In the genomic region with DNA sequence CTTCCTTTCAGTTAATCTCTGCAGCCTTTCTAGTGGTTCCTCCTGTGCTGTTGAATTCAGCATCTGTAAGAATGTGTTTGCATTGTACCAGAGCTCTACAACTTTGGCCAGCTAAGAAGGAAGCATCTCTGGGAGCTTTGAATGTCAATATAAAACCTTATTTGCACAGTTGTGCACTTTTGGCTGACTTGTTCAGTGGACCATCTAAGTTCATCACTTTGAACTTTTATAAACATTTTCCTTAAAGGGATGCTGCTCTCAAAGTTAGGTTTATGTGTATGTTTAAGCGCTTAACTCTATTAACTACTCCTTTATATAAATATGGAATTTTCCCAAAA, we compare ENCODE assay signal across 16 cellular contexts. TPM values are rescaled to one million over a fixed set of nuclear protein-coding genes. Genes with fewer than 3 reads are reported as not detected.
DNase-seq lines count a peak whose midpoint lies in the region; FAIRE-seq and TF ChIP-seq lines count a peak whose summit lies in the region.
"Had no signal": no experiment of that assay in that cellular context is flagged by ENCODE, and none has a peak within 500 bp of the region (broad histone marks: within the 10 kb centered on the region; RNA-seq: fewer than 3 reads in every experiment).

No MANE protein-coding gene starts in this region.

- H4K20me1 ChIP-seq in KMS-11 (ENCODE audit: insufficient read depth) (no peaks in the 10 kb centered on the region), endothelial cell of umbilical vein (replicated peaks; ENCODE audit: control insufficient read depth, extremely low read depth, insufficient read depth, low read length) (peaks cover 2% of the 10 kb centered on the region), hepatocyte (ENCODE audit: insufficient read depth, poor library complexity, severe bottlenecking) (peaks cover 4% of the 10 kb centered on the region)

- 86% methylated on average over 1 of the region's 1 CpG for WGBS in hepatocyte (ENCODE audit: low lambda C conversion rate, missing lambda C conversion rate)

- no peaks in the 10 kb centered on the region for H3K36me3 ChIP-seq in KMS-11 (ENCODE audit: insufficient read depth)
- H3K36me3 ChIP-seq in endothelial cell of umbilical vein (ENCODE audit: control insufficient read depth in 2 of 2, extremely low read depth in 1 of 2, insufficient read depth in 2 of 2, low read length in 2 of 2) = peaks cover 0 to 2% of the 10 kb centered on the region in 2 experiments
- H3K36me3 ChIP-seq in muscle layer of colon (ENCODE audit: insufficient read depth, low read length) = no peaks in the 10 kb centered on the region
- H3K36me3 ChIP-seq in hepatocyte (replicated peaks; ENCODE audit: insufficient read depth, low read depth) = no peaks in the 10 kb centered on the region
- peaks cover under 1% of the 10 kb centered on the region for H3K36me3 ChIP-seq in CD8-positive, alpha-beta memory T cell (ENCODE audit: insufficient read depth, low read length)

- DNase-seq in NCI-H82 (lab: John Stamatoyannopoulos, UW) (peak; percentile 33), NCI-H82 treated with DMSO at 0.1 percent for 48 hours (lab: John Stamatoyannopoulos, UW; ENCODE audit: unreplicated experiment) (no peak), endothelial cell of umbilical vein (ENCODE audit: low read depth, low spot score) (no peak), substantia nigra (lab: John Stamatoyannopoulos, UW) (no peak), hepatocyte (ENCODE audit: low spot score) (no peak)
- no peak for DNase-seq in CD8-positive, alpha-beta memory T cell
- DNase-seq: 8988T; DMS153; H9; Karpas-422; NCI-H2029 treated with DMSO at 0.1 percent for 48 hours; NCI-H524; NK-92 treated with Interleukin-12 subunit alpha and Interleukin-12 subunit beta, amount 100 ng/mL, for 24 hours had no signal

- intact Hi-C loops in endothelial cell of umbilical vein (cut with micrococcal nuclease) = no loop called here

- H3K27me3 Mint-ChIP-seq in CD8-positive, alpha-beta memory T cell = no peaks in the 10 kb centered on the region

- CTCF ChIA-PET in endothelial cell of umbilical vein (lab: Charles Lee) = interaction anchor here (1.2 to 1.3 kb wide), 2 partner anchors 21 to 104 kb away, joined by 5 to 8 read pairs; no protein-coding TSS in a partner anchor
- CTCF ChIA-PET in CD8-positive, alpha-beta memory T cell (lab: Charles Lee) = interaction anchor here (1.2 kb wide), 1 partner anchor 21 kb away, joined by 3 read pairs; no protein-coding TSS in a partner anchor

- H3K9me3 Mint-ChIP-seq in CD8-positive, alpha-beta memory T cell = no peaks in the 10 kb centered on the region
- H3K9me3 Mint-ChIP-seq: H9 had no signal

- TF ChIP-seq CTCF in KMS-11 (conservative IDR thresholded peaks at IDR 0.05; ENCODE audit: low read depth, low read length) = no peak
- no peak for TF ChIP-seq CTCF in endothelial cell of umbilical vein (IDR thresholded peaks at IDR 0.05; ENCODE audit: extremely low read depth in 1 of 2, insufficient read depth in 1 of 2, low read depth in 1 of 2, low read length in 2 of 2)
- TF ChIP-seq CTCF in hepatocyte (IDR thresholded peaks at IDR 0.05; ENCODE audit: poor library complexity) = no peak

- peak overlapping the region in 3 of 8 donors; percentile 21 to 64 (median 29) for H3K27ac Mint-ChIP-seq in CD8-positive, alpha-beta memory T cell
- H3K27ac Mint-ChIP-seq: H9 had no signal

- H3K4me3 ChIP-seq in KMS-11 (IDR thresholded peaks at IDR 0.05; ENCODE audit: insufficient read depth, low read depth, low read length) = no peak overlapping the region
- H3K4me3 ChIP-seq in endothelial cell of umbilical vein (replicated peaks in 1 of 3; ENCODE audit: insufficient read depth in 1 of 3, low read depth in 1 of 3, low read length in 3 of 3) = no peak overlapping the region
- no peak overlapping the region for H3K4me3 ChIP-seq in muscle layer of colon (ENCODE audit: low read depth in 1 of 2, low read length in 2 of 2)
- H3K4me3 ChIP-seq in hepatocyte = no peak overlapping the region
- no peak overlapping the region for H3K4me3 ChIP-seq in CD8-positive, alpha-beta memory T cell (ENCODE audit: low read length)
- H3K4me3 ChIP-seq: BLaER1 treated with 17β-estradiol and CSF1 and Interleukin-3, amounts not matched to agents 10 nM and 100 nM had no signal

- H3K4me2 ChIP-seq in KMS-11 (peak overlapping the region; percentile 21; the same call in 1 of the 2 replicates), endothelial cell of umbilical vein (ENCODE audit: insufficient read depth, low read length) (peak overlapping the region; percentile 32), hepatocyte (no peak overlapping the region)

- no peak overlapping the region for H3K4me3 Mint-ChIP-seq in CD8-positive, alpha-beta memory T cell
- H3K4me3 Mint-ChIP-seq: H9 had no signal

- H3K9me2 ChIP-seq in hepatocyte (replicated peaks; ENCODE audit: insufficient read depth) = no peaks in the 10 kb centered on the region

- peaks cover 0 to 23% (median 2%) of the 10 kb centered on the region in 3 donors for H3K36me3 Mint-ChIP-seq in CD8-positive, alpha-beta memory T cell

- no peak overlapping the region for H3K9ac ChIP-seq in KMS-11
- H3K9ac ChIP-seq in endothelial cell of umbilical vein (replicated peaks; ENCODE audit: extremely low read depth, insufficient read depth, low read length) = no peak overlapping the region
- H3K9ac ChIP-seq in muscle layer of colon (ENCODE audit: low read length) = no peak overlapping the region
- H3K9ac ChIP-seq: BLaER1 treated with 17β-estradiol and CSF1 and Interleukin-3, amounts not matched to agents 10 nM and 100 nM had no signal

- H3K27me3 ChIP-seq in KMS-11 (ENCODE audit: insufficient read depth, low read depth) = no peaks in the 10 kb centered on the region
- H3K27me3 ChIP-seq in endothelial cell of umbilical vein (ENCODE audit: control insufficient read depth in 2 of 2, insufficient read depth in 2 of 2, low read length in 2 of 2) = no peaks in the 10 kb centered on the region
- no peaks in the 10 kb centered on the region for H3K27me3 ChIP-seq in muscle layer of colon (ENCODE audit: control insufficient read depth in 1 of 2, insufficient read depth in 2 of 2, low read length in 2 of 2)
- H3K27me3 ChIP-seq in hepatocyte = no peaks in the 10 kb centered on the region
- H3K27me3 ChIP-seq in CD8-positive, alpha-beta memory T cell (ENCODE audit: insufficient read depth, low read length, poor library complexity, severe bottlenecking) = no peaks in the 10 kb centered on the region
- H3K27me3 ChIP-seq: BLaER1 treated with 17β-estradiol and CSF1 and Interleukin-3, amounts not matched to agents 10 nM and 100 nM had no signal

- H3K4me1 ChIP-seq in KMS-11 (ENCODE audit: low read depth, poor library complexity, severe bottlenecking) = peaks cover 43% of the 10 kb centered on the region
- peaks cover 23% of the 10 kb centered on the region for H3K4me1 ChIP-seq in endothelial cell of umbilical vein (ENCODE audit: control insufficient read depth, extremely low read depth, insufficient read depth, low read length)
- peaks cover 46% of the 10 kb centered on the region for H3K4me1 ChIP-seq in muscle layer of colon (ENCODE audit: insufficient read depth, low read length)
- peaks cover 11% of the 10 kb centered on the region for H3K4me1 ChIP-seq in hepatocyte (ENCODE audit: insufficient read depth)
- H3K4me1 ChIP-seq in CD8-positive, alpha-beta memory T cell (ENCODE audit: insufficient read depth, low read length) = peaks cover 7% of the 10 kb centered on the region

- H3K9me3 ChIP-seq in endothelial cell of umbilical vein (replicated peaks; ENCODE audit: control insufficient read depth, insufficient read depth, low read length) (no peaks in the 10 kb centered on the region), muscle layer of colon (ENCODE audit: low read length) (no peaks in the 10 kb centered on the region), hepatocyte (ENCODE audit: low read depth) (no peaks in the 10 kb centered on the region)
- no peaks in the 10 kb centered on the region for H3K9me3 ChIP-seq in CD8-positive, alpha-beta memory T cell (ENCODE audit: low read length)
- H3K9me3 ChIP-seq: BLaER1 treated with 17β-estradiol and CSF1 and Interleukin-3, amounts not matched to agents 10 nM and 100 nM had no signal

- dilution Hi-C loops in endothelial cell of umbilical vein (cut with MboI; ENCODE audit: extremely low pct_ligation_motif_present, low sequenced_read_pairs) = no loop called here

- H3K27ac ChIP-seq in KMS-11 (no peak overlapping the region; the same call in 1 of the 2 replicates), endothelial cell of umbilical vein (ENCODE audit: insufficient read depth, low read depth, low read length) (no peak overlapping the region), muscle layer of colon (ENCODE audit: low read depth, low read length) (peak overlapping the region; percentile 12), substantia nigra (ENCODE audit: low read depth, low read length, poor library complexity, severe bottlenecking) (no peak overlapping the region), hepatocyte (no peak overlapping the region)
- H3K27ac ChIP-seq in CD8-positive, alpha-beta memory T cell (ENCODE audit: low read depth, low read length) = no peak overlapping the region
- H3K27ac ChIP-seq: BLaER1 treated with 17β-estradiol and CSF1 and Interleukin-3, amounts not matched to agents 10 nM and 100 nM had no signal

- H3K79me2 ChIP-seq in KMS-11 (ENCODE audit: insufficient read depth, low read depth) (peaks cover 17% of the 10 kb centered on the region; the same call in 1 of the 2 replicates), endothelial cell of umbilical vein (ENCODE audit: control insufficient read depth, insufficient read depth, low read length) (peaks cover 26% of the 10 kb centered on the region), hepatocyte (peaks cover 73% of the 10 kb centered on the region)

- BruUV-seq in endothelial cell of umbilical vein (replicated peaks; lab: Mats Ljungman, UMichigan) = no TSS peak

- POLR2A ChIA-PET in endothelial cell of umbilical vein (lab: Charles Lee) = no interaction called here
- POLR2A ChIA-PET in CD8-positive, alpha-beta memory T cell (lab: Charles Lee) = interaction anchor here (1.3 kb wide), 1 partner anchor 17 kb away, joined by 4 read pairs; a partner anchor contains a TSS

- peaks cover 45 to 83% (median 69%) of the 10 kb centered on the region in 3 donors for H3K4me1 Mint-ChIP-seq in CD8-positive, alpha-beta memory T cell

- FAIRE-seq in endothelial cell of umbilical vein (lab: Jason Lieb, UNC) = no peak

- no peaks in the 10 kb centered on the region for H3K9me1 ChIP-seq in endothelial cell of umbilical vein (replicated peaks; ENCODE audit: control insufficient read depth, extremely low read depth, insufficient read depth, low read length)

- no peak overlapping the region for H2AFZ ChIP-seq in KMS-11 (ENCODE audit: low read depth)
- no peak overlapping the region for H2AFZ ChIP-seq in endothelial cell of umbilical vein (ENCODE audit: low read depth, low read length)
- H2AFZ ChIP-seq in hepatocyte = no peak overlapping the region

- no peak for TF ChIP-seq POLR2A in endothelial cell of umbilical vein (IDR thresholded peaks at IDR 0.05; ENCODE audit: low read depth, low read length)

RNA-seq across cellular contexts. Expression of a gene that starts 15.6 kb away (rescaled TPM):
- total RNA-seq in endothelial cell of umbilical vein = 104 and 111 TPM in 2 replicates
- 78.1 and 90.7 TPM in 2 replicates for polyA plus RNA-seq in endothelial cell of umbilical vein
- 121 and 122 TPM in 2 replicates for polyA plus RNA-seq in endothelial cell of umbilical vein (2011; cell fraction: cytosol; rRNA removed)
- polyA plus RNA-seq in endothelial cell of umbilical vein (2011; cell fraction: nucleus; rRNA removed) = 79.7 and 90.2 TPM in 2 replicates
- polyA plus RNA-seq in endothelial cell of umbilical vein (2012) = 139 and 175 TPM in 2 replicates
- polyA minus RNA-seq in endothelial cell of umbilical vein = 33.9 and 38.6 TPM in 2 replicates
- 30.8 TPM for polyA minus RNA-seq in endothelial cell of umbilical vein (2011; cell fraction: cytosol; rRNA and poly(A)+ RNA removed)
- polyA minus RNA-seq in endothelial cell of umbilical vein (2011; cell fraction: nucleus; rRNA and poly(A)+ RNA removed) = 26.5 and 28.6 TPM in 2 replicates
- total RNA-seq in hepatocyte = 102 and 106 TPM in 2 replicates
- 98.4 and 116 TPM in 2 replicates for polyA plus RNA-seq in hepatocyte
- 100 to 1,000 TPM; 134 to 137 TPM for total RNA-seq in CD8-positive, alpha-beta memory T cell
- 135 TPM for polyA plus RNA-seq in CD8-positive, alpha-beta memory T cell

RNA-seq across cellular contexts. Expression of a gene that starts 16.9 kb away (rescaled TPM):
- total RNA-seq in endothelial cell of umbilical vein (9.1 and 9.9 TPM in 2 replicates), hepatocyte (28.5 and 28.8 TPM in 2 replicates)
- polyA plus RNA-seq in endothelial cell of umbilical vein (5.9 and 7.0 TPM in 2 replicates), hepatocyte (8.7 and 8.8 TPM in 2 replicates)
- polyA plus RNA-seq in endothelial cell of umbilical vein (2011; cell fraction: cytosol; rRNA removed) = 6.4 and 6.8 TPM in 2 replicates
- polyA plus RNA-seq in endothelial cell of umbilical vein (2011; cell fraction: nucleus; rRNA removed) = 7.8 and 9.0 TPM in 2 replicates
- polyA plus RNA-seq in endothelial cell of umbilical vein (2012) = 7.7 and 9.7 TPM in 2 replicates
- polyA minus RNA-seq in endothelial cell of umbilical vein = 19.0 and 19.5 TPM in 2 replicates
- 7.3 TPM for polyA minus RNA-seq in endothelial cell of umbilical vein (2011; cell fraction: cytosol; rRNA and poly(A)+ RNA removed)
- polyA minus RNA-seq in endothelial cell of umbilical vein (2011; cell fraction: nucleus; rRNA and poly(A)+ RNA removed) = 15.2 and 18.2 TPM in 2 replicates
- total RNA-seq in CD8-positive, alpha-beta memory T cell = 1 to 10 TPM; 4.4 to 4.7 TPM
- 5.0 TPM for polyA plus RNA-seq in CD8-positive, alpha-beta memory T cell
